Comparison of ENCODE assay signal across 9 cellular contexts in genomic region chr2:106159867-106160785, GRCh38. TPM values are rescaled to one million over a fixed set of nuclear protein-coding genes. Genes with fewer than 3 reads are reported as not detected.
DNase-seq lines count a peak whose midpoint lies in the region; ATAC-seq, FAIRE-seq and TF ChIP-seq lines count a peak whose summit lies in the region.
"Had no signal": no experiment of that assay in that cellular context is flagged by ENCODE, and none has a peak within 500 bp of the region (broad histone marks: within the 10 kb centered on the region; RNA-seq: fewer than 3 reads in every experiment).

No MANE protein-coding gene starts in this region.

- in situ Hi-C loops in GM12878 (cut with MboI), result no loop called here

- H3K4me1 ChIP-seq in GM12878 (ENCODE audit: control insufficient read depth, insufficient read depth, low read length) (peaks cover 20% of the 10 kb centered on the region), breast epithelium (no peaks in the 10 kb centered on the region)

- SMC1A ChIA-PET in GM12878 (lab: Charles Lee; ENCODE audit: uncharacterized antibody, unreplicated experiment), result interaction anchor here (1.5 kb wide), 1 partner anchor 12 kb away, joined by 4 read pairs; no protein-coding TSS in a partner anchor

- peak overlapping the region; percentile 26; the same call in 1 of the 2 replicates for H3K9ac ChIP-seq in GM12878 (ENCODE audit: control insufficient read depth, insufficient read depth, low read length)

- FAIRE-seq in GM12878 (lab: Jason Lieb, UNC), result no peak

- peaks cover 9 to 11% of the 10 kb centered on the region in 2 experiments for H3K36me3 ChIP-seq in GM12878 (ENCODE audit: control insufficient read depth in 2 of 2, insufficient read depth in 2 of 2, low read length in 1 of 2)
- no peaks in the 10 kb centered on the region for H3K36me3 ChIP-seq in breast epithelium

- H3K79me2 ChIP-seq in GM12878 (ENCODE audit: control insufficient read depth, insufficient read depth, low read length), result no peaks in the 10 kb centered on the region

- DNase-seq in T-helper 1 cell (peak in 4 of 5 donors; percentile 33 to 87 (median 42)), GM12878 (ENCODE audit: low read depth, low spot score) (no peak), NCI-H1048 (lab: John Stamatoyannopoulos, UW) (no peak), breast epithelium (ENCODE audit: low spot score in 2 of 2) (no peak)
- DNase-seq in stimulated activated CD4-positive, alpha-beta T cell treated with anti-CD3 and anti-CD28 coated beads, TNF-alpha, amount 100 ng/mL, for 24 hours (ENCODE audit: low read depth in 3 of 3), result peak; percentile 28 to 47 (median 42)

- H3K27ac ChIP-seq in GM12878 (ENCODE audit: control insufficient read depth, insufficient read depth) (peak overlapping the region; percentile 66), breast epithelium (no peak overlapping the region)
- H3K27ac ChIP-seq: thoracic aorta had no signal

- H4K20me1 ChIP-seq in GM12878 (ENCODE audit: control insufficient read depth, insufficient read depth), result no peaks in the 10 kb centered on the region

- intact Hi-C loops in GM12878 (cut with micrococcal nuclease; ENCODE audit: unreplicated experiment) (no loop called here), breast epithelium (cut with DNase I; ENCODE audit: low total_unique reads) (no loop called here)

- TF ChIP-seq EP300 in GM12878 (IDR thresholded peaks at IDR 0.05; ENCODE audit: borderline replicate concordance in 1 of 2, control insufficient read depth in 1 of 2, low read depth in 2 of 2, low read length in 2 of 2), result no peak

- TF ChIP-seq RAD21 in GM12878 (IDR thresholded peaks at IDR 0.05; ENCODE audit: insufficient read depth, low read depth, low read length), result 0 out of 2 replicates have a peak, but pooled peaks have one; percentile 5

- WGBS in GM12878 (ENCODE audit: insufficient coverage, insufficient replicate concordance, low lambda C conversion rate, missing lambda C conversion rate), result 53% methylated on average over 31 of the region's 31 CpGs

- H3K27me3 ChIP-seq in GM12878 (replicated peaks in 1 of 2; ENCODE audit: control insufficient read depth in 2 of 2, insufficient read depth in 2 of 2, low read length in 1 of 2) (no peaks in the 10 kb centered on the region), breast epithelium (no peaks in the 10 kb centered on the region)

- RAD21 ChIA-PET in GM12878 (lab: Charles Lee; ENCODE audit: unreplicated experiment), result no interaction called here

- H3K9me3 ChIP-seq in GM12878 (replicated peaks; ENCODE audit: control insufficient read depth, insufficient read depth, low read length) (peaks cover 4% of the 10 kb centered on the region; the same call in 1 of the 3 replicates), breast epithelium (no peaks in the 10 kb centered on the region)
- H3K9me3 ChIP-seq: thoracic aorta had no signal

- POLR2A ChIA-PET in GM12878 (lab: Charles Lee), result interaction anchor here (0.5 kb wide), 1 partner anchor 97 kb away, joined by 3 read pairs; no protein-coding TSS in a partner anchor

- H3K4me3 ChIP-seq in GM12878, result 0 out of 2 replicates have a peak overlapping the region, but pooled peaks have one; percentile 7
- no peak overlapping the region for H3K4me3 ChIP-seq in breast epithelium
- H3K4me3 ChIP-seq: thoracic aorta had no signal

- H2AFZ ChIP-seq in GM12878 (ENCODE audit: control insufficient read depth, low read depth, low read length), result peak overlapping the region; percentile 64

- CTCF ChIA-PET in GM12878 (lab: Yijun Ruan, JAX), result no interaction called here

- TF ChIP-seq POLR2A in GM12878 (IDR thresholded peaks at IDR 0.05; ENCODE audit: low read depth, low read length) (peak; percentile 32; the same call in 1 of the 2 replicates), breast epithelium (IDR thresholded peaks at IDR 0.05) (no peak)

- no TSS peak for BruUV-seq in GM12878 (replicated peaks; lab: Mats Ljungman, UMichigan)

- peak; percentile 43 for ATAC-seq in GM21423 (IDR thresholded peaks at IDR 0.05; ENCODE audit: unreplicated experiment)
- no peak for ATAC-seq in GM12878
- no peak for ATAC-seq in HG03469 (IDR thresholded peaks at IDR 0.05; ENCODE audit: unreplicated experiment)
- no peak for ATAC-seq in HG03095 (IDR thresholded peaks at IDR 0.05; ENCODE audit: unreplicated experiment)

- peak overlapping the region; percentile 61 for H3K4me2 ChIP-seq in GM12878 (ENCODE audit: control insufficient read depth, insufficient read depth)

- TF ChIP-seq CTCF in GM12878 (IDR thresholded peaks at IDR 0.05 in 2 of 3, conservative IDR thresholded peaks at IDR 0.05 in 1 of 3; ENCODE audit: control insufficient read depth in 2 of 3, extremely low read depth in 1 of 3, insufficient read depth in 1 of 3, low read depth in 3 of 3, low read length in 3 of 3) (no peak), breast epithelium (IDR thresholded peaks at IDR 0.05) (no peak)

TF ChIP-seq in GM12878, 131 proteins besides CTCF, POLR2A, EP300 and RAD21:
- no peak for TF ChIP-seq CBX5 (IDR thresholded peaks at IDR 0.05; ENCODE audit: low read depth)
- TF ChIP-seq BCL11A (IDR thresholded peaks at IDR 0.05; ENCODE audit: low read depth, low read length), result no peak
- TF ChIP-seq TCF7 (IDR thresholded peaks at IDR 0.05; ENCODE audit: borderline replicate concordance), result peak; percentile 43; the same call in 1 of the 2 replicates

RNA-seq across cellular contexts. Expression of gene UXS1, which starts 34.0 kb away (rescaled TPM):
- total RNA-seq in GM12878 (2013; cell fraction: nucleolus; rRNA removed), result 59.8 and 62.8 TPM in 2 replicates
- 14.6 and 18.0 TPM in 2 replicates for total RNA-seq in GM12878 (2014; rRNA removed)
- 13.2 and 13.6 TPM in 2 replicates for total RNA-seq in GM12878 (2014; rRNA removed; fragmentation: Illumina TruSeq; extraction: Trizol)
- total RNA-seq in GM12878 (2021), result 22.9 and 25.4 TPM in 2 replicates
- 10.8 TPM for polyA plus RNA-seq in GM12878 (2011; ENCODE audit: low read depth)
- polyA plus RNA-seq in GM12878 (2011; rRNA removed), result 18.4 and 24.0 TPM in 2 replicates
- polyA plus RNA-seq in GM12878 (2011; cell fraction: cytosol; rRNA removed), result 17.3 and 24.1 TPM in 2 replicates
- 32.5 and 36.5 TPM in 2 replicates for polyA plus RNA-seq in GM12878 (2011; cell fraction: nucleus; rRNA removed)
- polyA plus RNA-seq in GM12878 (2012), result 15.7 and 17.2 TPM in 2 replicates
- polyA plus RNA-seq in GM12878 (2014; fragmentation: Illumina TruSeq; extraction: Trizol), result 25.4 and 33.4 TPM in 2 replicates
- polyA plus RNA-seq in GM12878 (2014; fragmentation: Nextera tagmentation; extraction: Ambion mirVana), result 10 to 100 TPM in 1 of 2 experiments, 1 to 10 TPM in 1; 6.0 to 10.5 TPM
- polyA plus RNA-seq in GM12878 (2014; rRNA removed), result 21.2 and 25.2 TPM in 2 replicates
- 10 to 100 TPM; 24.0 to 24.9 TPM for polyA plus RNA-seq in GM12878 (2016; fragmentation: Nextera tagmentation; extraction: Ambion mirVana)
- 35.3 and 52.3 TPM in 2 replicates for polyA minus RNA-seq in GM12878 (2011; rRNA and poly(A)+ RNA removed)
- 10.4 and 13.9 TPM in 2 replicates for polyA minus RNA-seq in GM12878 (2011; cell fraction: cytosol; rRNA and poly(A)+ RNA removed)
- polyA minus RNA-seq in GM12878 (2011; cell fraction: nucleus; rRNA and poly(A)+ RNA removed), result 27.9 and 39.3 TPM in 2 replicates
- 10 to 100 TPM; 17.9 to 38.1 (median 30.5) TPM for total RNA-seq in breast epithelium

Comparison
In these comparisons a context has a peak if more than half of its experiments do, and no peak if none do; other contexts are left out.
1. DNase-seq: peak in T-helper 1 cell (4 of 5) and stimulated activated CD4-positive, alpha-beta T cell treated with anti-CD3 and anti-CD28 coated beads, TNF-alpha, amount 100 ng/mL, for 24 hours (3 of 3); none in GM12878 (single experiment), NCI-H1048 (single experiment) and breast epithelium (0 of 2).